ENCODE assay signal across 17 cellular contexts in genomic region chr9:4301302-4301701, GRCh38. TPM values are rescaled to one million over a fixed set of nuclear protein-coding genes. Genes with fewer than 3 reads are reported as not detected.
DNase-seq lines count a peak whose midpoint lies in the region; ATAC-seq and TF ChIP-seq lines count a peak whose summit lies in the region.
"Had no signal": no experiment of that assay in that cellular context is flagged by ENCODE, and none has a peak within 500 bp of the region (broad histone marks: within the 10 kb centered on the region; RNA-seq: fewer than 3 reads in every experiment).

No MANE protein-coding gene starts in this region.

- no peaks in the 10 kb centered on the region for H3K36me3 Mint-ChIP-seq in activated naive CD4-positive, alpha-beta T cell treated with anti-CD3 and anti-CD28 coated beads, Interleukin-2, amount 50 U/mL, for 24 hours
- H3K36me3 Mint-ChIP-seq: WTC11 had no signal

- H3K4me1 Mint-ChIP-seq in activated naive CD4-positive, alpha-beta T cell treated with anti-CD3 and anti-CD28 coated beads, Interleukin-2, amount 50 U/mL, for 24 hours, result peaks cover 61% of the 10 kb centered on the region

- H3K4me3 ChIP-seq in adipocyte (ENCODE audit: low read length) (peak overlapping the region; percentile 48), foreskin fibroblast (ENCODE audit: low read depth in 1 of 2, low read length in 2 of 2) (no peak overlapping the region), vagina (no peak overlapping the region)
- H3K4me3 ChIP-seq: thoracic aorta had no signal

- DNase-seq in activated naive CD4-positive, alpha-beta T cell treated with anti-CD3 and anti-CD28 coated beads, Interleukin-2, amount 50 U/mL, for 16 hours, result no peak
- DNase-seq in adipocyte (ENCODE audit: low read depth) (peak; percentile 76), foreskin fibroblast (peak; percentile 84 to 88), vagina (ENCODE audit: extremely low spot score in 2 of 2) (no peak)
- DNase-seq in activated CD4-positive, CD25-positive, alpha-beta regulatory T cell treated with anti-CD3 and anti-CD28 coated beads, Interleukin-2, amount 50 U/mL, for 72 hours, result no peak
- no peak for DNase-seq in activated CD8-positive, alpha-beta memory T cell treated with anti-CD3 and anti-CD28 coated beads, Interleukin-2, amount 50 U/mL, for 48 hours
- DNase-seq: 8988T; activated CD8-positive, alpha-beta memory T cell treated with anti-CD3 and anti-CD28 coated beads, Interleukin-2, amount 50 U/mL, for 4 hours; DMS153; effector memory CD4-positive, alpha-beta T cell; hippocampal formation; NCI-H2081 treated with DMSO at 0.1 percent for 48 hours; small intestine had no signal

- no peak for TF ChIP-seq POLR2A in vagina (IDR thresholded peaks at IDR 0.05)

- no peaks in the 10 kb centered on the region for H3K9me3 Mint-ChIP-seq in activated naive CD4-positive, alpha-beta T cell treated with anti-CD3 and anti-CD28 coated beads, Interleukin-2, amount 50 U/mL, for 24 hours
- H3K9me3 Mint-ChIP-seq: WTC11 had no signal

- peak overlapping the region; percentile 92 for H3K27ac ChIP-seq in vagina

- peak overlapping the region; percentile 56 for H3K9ac ChIP-seq in adipocyte (ENCODE audit: low read length)

- intact Hi-C loops in vagina (cut with DNase I), result no loop called here

- H3K27ac Mint-ChIP-seq in activated naive CD4-positive, alpha-beta T cell treated with anti-CD3 and anti-CD28 coated beads, Interleukin-2, amount 50 U/mL, for 24 hours, result no peak overlapping the region
- H3K27ac Mint-ChIP-seq: WTC11 had no signal

- H3K4me1 ChIP-seq in adipocyte (ENCODE audit: control insufficient read depth, insufficient read depth, low read length) (peaks cover 47% of the 10 kb centered on the region), vagina (peaks cover 11% of the 10 kb centered on the region)

- H3K4me3 Mint-ChIP-seq in activated naive CD4-positive, alpha-beta T cell treated with anti-CD3 and anti-CD28 coated beads, Interleukin-2, amount 50 U/mL, for 24 hours, result peak overlapping the region; percentile 20

- TF ChIP-seq CTCF in foreskin fibroblast (IDR thresholded peaks at IDR 0.05; ENCODE audit: low read depth, low read length), result no peak
- TF ChIP-seq CTCF in vagina (IDR thresholded peaks at IDR 0.05), result no peak

- ATAC-seq in HG03432 (IDR thresholded peaks at IDR 0.05; ENCODE audit: unreplicated experiment), result no peak
- ATAC-seq: WTC11 had no signal

- no peaks in the 10 kb centered on the region for H3K36me3 ChIP-seq in adipocyte (ENCODE audit: control insufficient read depth, insufficient read depth, low read length, severe bottlenecking)
- no peaks in the 10 kb centered on the region for H3K36me3 ChIP-seq in vagina
- H3K36me3 ChIP-seq: thoracic aorta had no signal

- peaks cover 7% of the 10 kb centered on the region for H3K27me3 Mint-ChIP-seq in activated naive CD4-positive, alpha-beta T cell treated with anti-CD3 and anti-CD28 coated beads, Interleukin-2, amount 50 U/mL, for 24 hours

- H3K9me3 ChIP-seq in adipocyte (ENCODE audit: control insufficient read depth, low read length), result no peaks in the 10 kb centered on the region
- no peaks in the 10 kb centered on the region for H3K9me3 ChIP-seq in vagina
- H3K9me3 ChIP-seq: thoracic aorta had no signal

- H3K27me3 ChIP-seq in adipocyte (replicated peaks; ENCODE audit: control insufficient read depth, insufficient read depth, low read length) (no peaks in the 10 kb centered on the region), vagina (no peaks in the 10 kb centered on the region)

RNA-seq across cellular contexts. Expression of gene GLIS3, which starts 1.4 kb away (rescaled TPM):
- 33.4 TPM for total RNA-seq in vagina

Comparison
In these comparisons a context has a peak if more than half of its experiments do, and no peak if none do; other contexts are left out.
1. DNase-seq: peak in adipocyte (single experiment) and foreskin fibroblast (2 of 2); none in activated naive CD4-positive, alpha-beta T cell treated with anti-CD3 and anti-CD28 coated beads, Interleukin-2, amount 50 U/mL, for 16 hours (single experiment), vagina (0 of 2), activated CD4-positive, CD25-positive, alpha-beta regulatory T cell treated with anti-CD3 and anti-CD28 coated beads, Interleukin-2, amount 50 U/mL, for 72 hours (single experiment) and activated CD8-positive, alpha-beta memory T cell treated with anti-CD3 and anti-CD28 coated beads, Interleukin-2, amount 50 U/mL, for 48 hours (single experiment).